8 cellular contexts compared by ENCODE assay signal in genomic region chr6:43427406-43428111, GRCh38. TPM values are rescaled to one million over a fixed set of nuclear protein-coding genes. Genes with fewer than 3 reads are reported as not detected.
DNase-seq lines count a peak whose midpoint lies in the region; ATAC-seq, FAIRE-seq and TF ChIP-seq lines count a peak whose summit lies in the region.

Gene ABCC10, plus strand, starts transcription at chr6:43427541. Its CDS starts 438 bp downstream, at chr6:43427979.

- peak within 1 kb of the TSS; percentile 92 for H3K4me3 ChIP-seq in astrocyte (ENCODE audit: insufficient read depth, low read depth, low read length)
- H3K4me3 ChIP-seq in rectal smooth muscle tissue (ENCODE audit: low read length), result peak within 1 kb of the TSS; percentile 94

- H3K27me3 Mint-ChIP-seq in astrocyte (ENCODE audit: low read depth, unreplicated experiment), result no peaks in the 10 kb centered on the region

- ATAC-seq in GM18505 (IDR thresholded peaks at IDR 0.05; ENCODE audit: unreplicated experiment), result peak; percentile 84
- ATAC-seq in HG02973 (IDR thresholded peaks at IDR 0.05; ENCODE audit: unreplicated experiment), result peak; percentile 89

- no peak for FAIRE-seq in astrocyte (lab: Jason Lieb, UNC)

- H4K20me1 ChIP-seq in astrocyte (ENCODE audit: insufficient read depth, low read length), result peaks cover 8% of the 10 kb centered on the region

- H3K27ac Mint-ChIP-seq in astrocyte (ENCODE audit: unreplicated experiment), result peak within 1 kb of the TSS; percentile 91

- peaks cover 14% of the 10 kb centered on the region for H3K4me1 ChIP-seq in astrocyte (ENCODE audit: insufficient read depth, low read length)
- peaks cover 5% of the 10 kb centered on the region for H3K4me1 ChIP-seq in rectal smooth muscle tissue (ENCODE audit: control insufficient read depth, insufficient read depth, low read length)

- peak within 1 kb of the TSS; percentile 93 for H3K4me3 Mint-ChIP-seq in astrocyte (ENCODE audit: unreplicated experiment)

- peak within 1 kb of the TSS; percentile 82 for H3K27ac ChIP-seq in astrocyte (ENCODE audit: low read depth, low read length)
- peak within 1 kb of the TSS; percentile 76 for H3K27ac ChIP-seq in rectal smooth muscle tissue (ENCODE audit: low read depth, low read length)

- peak; percentile 87 for TF ChIP-seq POLR2A in GM18505 (IDR thresholded peaks at IDR 0.05; ENCODE audit: borderline replicate concordance, extremely low read depth, insufficient read depth, insufficient read length)

- no peaks in the 10 kb centered on the region for H3K9me3 ChIP-seq in astrocyte (ENCODE audit: insufficient read depth, low read depth, low read length)

- TF ChIP-seq CTCF in astrocyte (IDR thresholded peaks at IDR 0.05; ENCODE audit: insufficient read depth, low read depth, low read length), result peak; percentile 25

- H3K27me3 ChIP-seq in astrocyte (ENCODE audit: insufficient read depth, low read length) (no peaks in the 10 kb centered on the region), rectal smooth muscle tissue (ENCODE audit: control insufficient read depth, insufficient read depth, low read length) (no peaks in the 10 kb centered on the region)

- peak; percentile 93 for DNase-seq in NCI-H2029 (lab: John Stamatoyannopoulos, UW)
- DNase-seq in T-helper 22 cell (ENCODE audit: low read depth), result peak; percentile 89
- DNase-seq in astrocyte (ENCODE audit: low read depth), result peak; percentile 95
- peak; percentile 98 for DNase-seq in hepatic stellate cell (ENCODE audit: low spot score)
- no peak for DNase-seq in cortex of kidney (lab: John Stamatoyannopoulos, UW)

- peaks cover 3% of the 10 kb centered on the region for H3K9me3 Mint-ChIP-seq in astrocyte (ENCODE audit: unreplicated experiment)

- peaks cover 6% of the 10 kb centered on the region for H3K36me3 Mint-ChIP-seq in astrocyte (ENCODE audit: low read depth, unreplicated experiment)

- H3K9ac ChIP-seq in astrocyte (ENCODE audit: low read length) (peak within 1 kb of the TSS; percentile 97), rectal smooth muscle tissue (ENCODE audit: low read length) (peak within 1 kb of the TSS; percentile 93)

- no peaks in the 10 kb centered on the region for H3K36me3 ChIP-seq in astrocyte (ENCODE audit: insufficient read depth, low read length)
- peaks cover 5% of the 10 kb centered on the region for H3K36me3 ChIP-seq in rectal smooth muscle tissue (ENCODE audit: control insufficient read depth, insufficient read depth, low read length)

- peaks cover 26% of the 10 kb centered on the region for H3K79me2 ChIP-seq in astrocyte (ENCODE audit: insufficient read depth, low read length)

- H2AFZ ChIP-seq in astrocyte (ENCODE audit: low read depth, low read length), result peak within 1 kb of the TSS; percentile 80

- H3K4me2 ChIP-seq in astrocyte (ENCODE audit: low read length), result peak within 1 kb of the TSS; percentile 98

- peaks cover 11% of the 10 kb centered on the region for H3K4me1 Mint-ChIP-seq in astrocyte (ENCODE audit: low read depth, unreplicated experiment)

RNA-seq across cellular contexts. Expression of gene ABCC10, which starts in this region (rescaled TPM):
- 37.2 and 40.8 TPM in 2 replicates for total RNA-seq in astrocyte
